Comparison of ENCODE assay signal across 9 cellular contexts in genomic region chr10:8404721-8405120, GRCh38.
DNase-seq lines count a peak whose midpoint lies in the region; ATAC-seq and TF ChIP-seq lines count a peak whose summit lies in the region.
"Had no signal": no experiment of that assay in that cellular context is flagged by ENCODE, and none has a peak within 500 bp of the region (broad histone marks: within the 10 kb centered on the region; RNA-seq: fewer than 3 reads in every experiment).

No MANE protein-coding gene starts in this region.

- peaks cover 57% of the 10 kb centered on the region for H3K4me1 ChIP-seq in CD4-positive, CD25-positive, alpha-beta regulatory T cell (ENCODE audit: control insufficient read depth, insufficient read depth, low read length, poor library complexity, severe bottlenecking)

- H3K9me3 Mint-ChIP-seq in CD4-positive, CD25-positive, alpha-beta regulatory T cell = peaks cover 0 to 2% (median 0%) of the 10 kb centered on the region in 7 donors
- H3K9me3 Mint-ChIP-seq in HFFc6 = peaks cover 56% of the 10 kb centered on the region

- TF ChIP-seq CTCF in HFFc6 (IDR thresholded peaks at IDR 0.05) (no peak), lower leg skin (IDR thresholded peaks at IDR 0.05) (no peak)

- TF ChIP-seq POLR2A in lower leg skin (IDR thresholded peaks at IDR 0.05) = no peak

- WGBS in lower leg skin, 2 donors = 27 to 29% methylated on average over 1 of the region's 1 CpG

- no peaks in the 10 kb centered on the region for H3K27me3 ChIP-seq in CD4-positive, CD25-positive, alpha-beta regulatory T cell (ENCODE audit: control insufficient read depth, insufficient read depth, low read length)

- H3K27ac Mint-ChIP-seq in CD4-positive, CD25-positive, alpha-beta regulatory T cell = peak overlapping the region; percentile 88 to 98 (median 89)
- H3K27ac Mint-ChIP-seq in HFFc6 = no peak overlapping the region

- peak overlapping the region; percentile 79 to 86 (median 80) for H3K4me3 Mint-ChIP-seq in CD4-positive, CD25-positive, alpha-beta regulatory T cell
- no peak overlapping the region for H3K4me3 Mint-ChIP-seq in HFFc6

- DNase-seq in CD4-positive, CD25-positive, alpha-beta regulatory T cell = peak; percentile 43 to 89 (median 87)
- peak; percentile 72 for DNase-seq in activated effector memory CD4-positive, alpha-beta T cell treated with anti-CD3 and anti-CD28 coated beads, Interleukin-2, amount 50 U/mL, for 16 hours
- DNase-seq in NCI-H187 treated with DMSO at 0.1 percent for 48 hours (lab: John Stamatoyannopoulos, UW) = no peak
- no peak for DNase-seq in NCI-H187 (lab: John Stamatoyannopoulos, UW)
- DNase-seq in HFFc6 = no peak
- DNase-seq in lower leg skin (ENCODE audit: low spot score in 2 of 2) = no peak

- H3K9me3 ChIP-seq in CD4-positive, CD25-positive, alpha-beta regulatory T cell (ENCODE audit: control insufficient read depth in 2 of 2, low read length in 2 of 2) = no peaks in the 10 kb centered on the region

- H3K36me3 ChIP-seq in CD4-positive, CD25-positive, alpha-beta regulatory T cell (ENCODE audit: control insufficient read depth, insufficient read depth, low read length) = no peaks in the 10 kb centered on the region

- H3K4me1 Mint-ChIP-seq in CD4-positive, CD25-positive, alpha-beta regulatory T cell = peaks cover 36 to 74% (median 67%) of the 10 kb centered on the region in 4 donors
- H3K4me1 Mint-ChIP-seq in HFFc6 (ENCODE audit: low read depth) = no peaks in the 10 kb centered on the region

- intact Hi-C loops in lower leg skin (cut with DNase I; ENCODE audit: low total_unique reads) = no loop called here

- H3K27me3 Mint-ChIP-seq in CD4-positive, CD25-positive, alpha-beta regulatory T cell = no peaks in the 10 kb centered on the region
- no peaks in the 10 kb centered on the region for H3K27me3 Mint-ChIP-seq in HFFc6 (ENCODE audit: insufficient read depth)

- H3K36me3 Mint-ChIP-seq in CD4-positive, CD25-positive, alpha-beta regulatory T cell = peaks cover 3% of the 10 kb centered on the region
- no peaks in the 10 kb centered on the region for H3K36me3 Mint-ChIP-seq in HFFc6 (ENCODE audit: low read depth)

- peak; percentile 49 to 65 for ATAC-seq in CD4-positive, CD25-positive, alpha-beta regulatory T cell (ENCODE audit: low read depth in 2 of 2)
- ATAC-seq in GM19438 (IDR thresholded peaks at IDR 0.05; ENCODE audit: low read depth, unreplicated experiment) = peak; percentile 59
- ATAC-seq in HG03378 (IDR thresholded peaks at IDR 0.05; ENCODE audit: unreplicated experiment) = peak; percentile 83

- H3K27ac ChIP-seq in CD4-positive, CD25-positive, alpha-beta regulatory T cell (ENCODE audit: insufficient read depth, low read length, poor library complexity, severe bottlenecking) = peak overlapping the region; percentile 85
- H3K27ac ChIP-seq: RWPE1 had no signal

- peak overlapping the region; percentile 80 for H3K4me3 ChIP-seq in CD4-positive, CD25-positive, alpha-beta regulatory T cell (ENCODE audit: low read depth, low read length)
- no peak overlapping the region for H3K4me3 ChIP-seq in lower leg skin (ENCODE audit: low read depth, poor library complexity, severe bottlenecking)

Comparison
In these comparisons a context has a peak if more than half of its experiments do, and no peak if none do; other contexts are left out.
1. DNase-seq: peak in CD4-positive, CD25-positive, alpha-beta regulatory T cell (3 of 3) and activated effector memory CD4-positive, alpha-beta T cell treated with anti-CD3 and anti-CD28 coated beads, Interleukin-2, amount 50 U/mL, for 16 hours (single experiment); none in NCI-H187 treated with DMSO at 0.1 percent for 48 hours (single experiment), NCI-H187 (0 of 2), HFFc6 (single experiment) and lower leg skin (0 of 2).
2. Peak in every context shown above with its lines, with median percentiles within 50 percentile points of each other: ATAC-seq.